In genomic region chr17:28720247-28720996, GRCh38 we compare ENCODE assay signal across 8 cellular contexts. TPM values are rescaled to one million over a fixed set of nuclear protein-coding genes. Genes with fewer than 3 reads are reported as not detected.
DNase-seq lines count a peak whose midpoint lies in the region; ATAC-seq and TF ChIP-seq lines count a peak whose summit lies in the region.

No MANE protein-coding gene starts in this region.

- peaks cover 17% of the 10 kb centered on the region for H3K4me1 ChIP-seq in ovary (ENCODE audit: insufficient read depth)

- no peaks in the 10 kb centered on the region for H3K36me3 ChIP-seq in ovary

- H3K36me3 Mint-ChIP-seq in T-helper 1 cell treated with Interleukin-12 subunit alpha and Interleukin-12 subunit beta and Interleukin-4 antibody, amounts not matched to agents 30 μg/mL and 1 μg/mL, for 36 hours (ENCODE audit: low read depth), result peaks cover 46% of the 10 kb centered on the region
- peaks cover 46% of the 10 kb centered on the region for H3K36me3 Mint-ChIP-seq in endothelial cell (ENCODE audit: low read depth, unreplicated experiment)

- no peak for ATAC-seq in GM21390 (IDR thresholded peaks at IDR 0.05; ENCODE audit: unreplicated experiment)

- H3K4me3 Mint-ChIP-seq in T-helper 1 cell treated with Interleukin-12 subunit alpha and Interleukin-12 subunit beta and Interleukin-4 antibody, amounts not matched to agents 30 μg/mL and 1 μg/mL, for 36 hours, result peak overlapping the region; percentile 97
- H3K4me3 Mint-ChIP-seq in endothelial cell (ENCODE audit: unreplicated experiment), result peak overlapping the region; percentile 98

- peak overlapping the region; percentile 96 for H3K27ac Mint-ChIP-seq in T-helper 1 cell treated with Interleukin-12 subunit alpha and Interleukin-12 subunit beta and Interleukin-4 antibody, amounts not matched to agents 30 μg/mL and 1 μg/mL, for 36 hours
- H3K27ac Mint-ChIP-seq in endothelial cell (ENCODE audit: unreplicated experiment), result peak overlapping the region; percentile 91

- H3K4me1 Mint-ChIP-seq in T-helper 1 cell treated with Interleukin-12 subunit alpha and Interleukin-12 subunit beta and Interleukin-4 antibody, amounts not matched to agents 30 μg/mL and 1 μg/mL, for 36 hours (ENCODE audit: low read depth), result peaks cover 45% of the 10 kb centered on the region
- H3K4me1 Mint-ChIP-seq in endothelial cell (ENCODE audit: unreplicated experiment), result peaks cover 48% of the 10 kb centered on the region

- H3K4me3 ChIP-seq in ovary, result peak overlapping the region; percentile 71

- intact Hi-C loops in ovary (cut with DNase I), result loop anchor here in 1 of 4 donors (10.0 kb wide), 1 partner anchor 174 kb away; the partner anchor contains the start of gene FLOT2

- DNase-seq in NCI-H748 treated with DMSO at 0.1 percent for 48 hours (lab: John Stamatoyannopoulos, UW) (peak; percentile 9), NCI-H748 (lab: John Stamatoyannopoulos, UW; ENCODE audit: unreplicated experiment) (no peak), endothelial cell (ENCODE audit: low spot score) (no peak), ovary (no peak), pons (ENCODE audit: low spot score) (no peak), cerebellar cortex (ENCODE audit: low spot score) (no peak)

- no peaks in the 10 kb centered on the region for H3K27me3 ChIP-seq in ovary

- peak; percentile 14 for TF ChIP-seq CTCF in endothelial cell (IDR thresholded peaks at IDR 0.05; ENCODE audit: unreplicated experiment)
- no peak for TF ChIP-seq CTCF in ovary (IDR thresholded peaks at IDR 0.05)

- peaks cover 24% of the 10 kb centered on the region for H3K27me3 Mint-ChIP-seq in T-helper 1 cell treated with Interleukin-12 subunit alpha and Interleukin-12 subunit beta and Interleukin-4 antibody, amounts not matched to agents 30 μg/mL and 1 μg/mL, for 36 hours (ENCODE audit: low read depth)
- H3K27me3 Mint-ChIP-seq in endothelial cell (ENCODE audit: unreplicated experiment), result peaks cover 24% of the 10 kb centered on the region

- 1 to 3% (median 2%) methylated on average over 30 of the region's 30 CpGs for WGBS in ovary, 3 donors

- no peak for TF ChIP-seq EP300 in ovary (IDR thresholded peaks at IDR 0.05)

- H3K9me3 ChIP-seq in ovary, result no peaks in the 10 kb centered on the region

- peak overlapping the region in 1 of 2 donors; percentile 97 for H3K27ac ChIP-seq in ovary

- no peaks in the 10 kb centered on the region for H3K9me3 Mint-ChIP-seq in T-helper 1 cell treated with Interleukin-12 subunit alpha and Interleukin-12 subunit beta and Interleukin-4 antibody, amounts not matched to agents 30 μg/mL and 1 μg/mL, for 36 hours
- H3K9me3 Mint-ChIP-seq in endothelial cell (ENCODE audit: unreplicated experiment), result no peaks in the 10 kb centered on the region

- TF ChIP-seq POLR2A in ovary (IDR thresholded peaks at IDR 0.05), result no peak

RNA-seq across cellular contexts. Expression of gene RPL23A, which starts 0.6 kb away (rescaled TPM):
- total RNA-seq in endothelial cell (ENCODE audit: unreplicated experiment) (1,525 TPM), ovary (1,000 to 10,000 TPM; 1,369 to 3,979 (median 2,659) TPM)
- polyA plus RNA-seq in ovary, result 1,000 to 10,000 TPM; 2,997 to 3,153 TPM

RNA-seq across cellular contexts. Expression of gene RAB34, which starts 2.8 kb away (rescaled TPM):
- total RNA-seq in endothelial cell (ENCODE audit: unreplicated experiment) (72.0 TPM), ovary (100 to 1,000 TPM; 149 to 222 (median 169) TPM)
- 100 to 1,000 TPM; 196 to 208 TPM for polyA plus RNA-seq in ovary

RNA-seq across cellular contexts. Expression of gene TLCD1, which starts 5.6 kb away (rescaled TPM):
- total RNA-seq in endothelial cell (ENCODE audit: unreplicated experiment) (2.4 TPM), ovary (1 to 10 TPM in 6 of 7 donors, not detected in 1; 1.3 to 7.0 (median 1.6) TPM)
- polyA plus RNA-seq in ovary, result 1 to 10 TPM in 1 of 2 donors, under 1 TPM in 1; 0.75 to 5.1 TPM

RNA-seq across cellular contexts. Expression of gene NEK8, which starts 8.2 kb away (rescaled TPM):
- total RNA-seq in endothelial cell (ENCODE audit: unreplicated experiment) (6.7 TPM), ovary (1 to 10 TPM; 2.3 to 8.3 (median 3.4) TPM)
- polyA plus RNA-seq in ovary, result 1 to 10 TPM; 1.9 to 2.2 TPM

RNA-seq across cellular contexts. Expression of gene PROCA1, which starts 8.7 kb away (rescaled TPM):
- total RNA-seq in endothelial cell (ENCODE audit: unreplicated experiment), result 12.0 TPM
- total RNA-seq in ovary, result 1 to 10 TPM; 4.0 to 6.7 (median 5.0) TPM
- polyA plus RNA-seq in ovary, result 1 to 10 TPM; 2.7 to 6.5 TPM
